ENCODE assay signal across 1 cellular context in genomic region chr17:79915850-79916430, GRCh38.
TF ChIP-seq lines count a peak whose summit lies in the region.

No MANE protein-coding gene starts in this region.

TF ChIP-seq in K562, 482 proteins besides CTCF, POLR2A, EP300 and RAD21 (continued from another document):
- TF ChIP-seq ATF6 (CRISPR knock-in tag; IDR thresholded peaks at IDR 0.05) (no peak), TFAP4 (CRISPR knock-in tag; IDR thresholded peaks at IDR 0.05; ENCODE audit: borderline replicate concordance) (peak; percentile 69; the same call in 1 of the 2 replicates)
